In genomic region chr1:88698764-88699163, GRCh38 we compare ENCODE assay signal across 1 cellular context.
TF ChIP-seq lines count a peak whose summit lies in the region.

No MANE protein-coding gene starts in this region.

TF ChIP-seq in GM12878, 131 proteins besides CTCF, POLR2A, EP300 and RAD21 (continued from another document):
- no peak for TF ChIP-seq CEBPZ (IDR thresholded peaks at IDR 0.05; ENCODE audit: low read depth, low read length)
